ENCODE assay signal across 16 cellular contexts in the genomic region with DNA sequence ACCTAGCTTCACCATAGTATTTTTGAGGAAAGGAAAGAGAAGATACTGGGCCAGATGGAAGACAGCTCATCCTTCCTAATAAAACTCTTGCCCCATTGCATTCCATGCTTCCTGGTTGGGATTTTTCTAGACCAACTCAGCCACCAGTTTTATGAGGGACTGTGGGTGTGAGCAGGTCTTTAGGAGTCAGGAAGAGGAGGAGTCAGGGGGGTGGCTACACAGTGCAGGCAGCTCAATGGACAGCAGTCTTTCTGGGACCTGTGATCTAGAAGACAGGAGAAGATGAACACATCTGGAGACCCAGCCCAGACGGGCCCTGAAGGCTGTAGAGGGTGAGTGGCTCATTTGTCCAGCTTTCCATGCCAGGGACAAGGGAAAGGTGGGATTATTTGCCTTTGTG. TPM values are rescaled to one million over a fixed set of nuclear protein-coding genes. Genes with fewer than 3 reads are reported as not detected.
DNase-seq lines count a peak whose midpoint lies in the region; TF ChIP-seq lines count a peak whose summit lies in the region.
"Had no signal": no experiment of that assay in that cellular context is flagged by ENCODE, and none has a peak within 500 bp of the region (broad histone marks: within the 10 kb centered on the region; RNA-seq: fewer than 3 reads in every experiment).

A gene with protein sequence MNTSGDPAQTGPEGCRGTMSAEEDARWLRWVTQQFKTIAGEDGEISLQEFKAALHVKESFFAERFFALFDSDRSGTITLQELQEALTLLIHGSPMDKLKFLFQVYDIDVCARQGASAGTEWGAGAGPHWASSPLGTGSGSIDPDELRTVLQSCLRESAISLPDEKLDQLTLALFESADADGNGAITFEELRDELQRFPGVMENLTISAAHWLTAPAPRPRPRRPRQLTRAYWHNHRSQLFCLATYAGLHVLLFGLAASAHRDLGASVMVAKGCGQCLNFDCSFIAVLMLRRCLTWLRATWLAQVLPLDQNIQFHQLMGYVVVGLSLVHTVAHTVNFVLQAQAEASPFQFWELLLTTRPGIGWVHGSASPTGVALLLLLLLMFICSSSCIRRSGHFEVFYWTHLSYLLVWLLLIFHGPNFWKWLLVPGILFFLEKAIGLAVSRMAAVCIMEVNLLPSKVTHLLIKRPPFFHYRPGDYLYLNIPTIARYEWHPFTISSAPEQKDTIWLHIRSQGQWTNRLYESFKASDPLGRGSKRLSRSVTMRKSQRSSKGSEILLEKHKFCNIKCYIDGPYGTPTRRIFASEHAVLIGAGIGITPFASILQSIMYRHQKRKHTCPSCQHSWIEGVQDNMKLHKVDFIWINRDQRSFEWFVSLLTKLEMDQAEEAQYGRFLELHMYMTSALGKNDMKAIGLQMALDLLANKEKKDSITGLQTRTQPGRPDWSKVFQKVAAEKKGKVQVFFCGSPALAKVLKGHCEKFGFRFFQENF (plus strand): TSS at position 242 of the 400 bp plus-strand sequence. CDS start 41 bp downstream, at position 283.

- H3K79me2 ChIP-seq in Loucy (ENCODE audit: insufficient read depth, low read length) (no peaks in the 10 kb centered on the region), osteoblast (ENCODE audit: insufficient read depth, low read length) (no peaks in the 10 kb centered on the region)

- no peaks in the 10 kb centered on the region for H3K9me2 ChIP-seq in Loucy (replicated peaks; ENCODE audit: low read depth, low read length)

- H2AFZ ChIP-seq in Loucy (ENCODE audit: low read length) = peak within 1 kb of the TSS; percentile 92
- H2AFZ ChIP-seq in osteoblast (ENCODE audit: low read length) = peak within 1 kb of the TSS; percentile 63

- H4K20me1 ChIP-seq in Loucy (ENCODE audit: insufficient read depth, low read length, poor library complexity, severe bottlenecking) (no peaks in the 10 kb centered on the region), osteoblast (ENCODE audit: insufficient read depth, low read length) (no peaks in the 10 kb centered on the region)

- H3K4me1 Mint-ChIP-seq in chondrocyte (ENCODE audit: low read depth) = no peaks in the 10 kb centered on the region
- H3K4me1 Mint-ChIP-seq: CD4-positive, CD25-positive, alpha-beta regulatory T cell; stimulated activated memory B cell treated with anti-CD40 and anti-IgM and Interleukin-4, amounts not matched to agents 10 μg/mL and 1 μg/mL and 100 μg/mL, for 72 hours had no signal

- H3K36me3 ChIP-seq in Loucy (ENCODE audit: insufficient read depth, low read length) = no peaks in the 10 kb centered on the region
- no peaks in the 10 kb centered on the region for H3K36me3 ChIP-seq in osteoblast (ENCODE audit: insufficient read depth, low read length)
- H3K36me3 ChIP-seq: right atrium auricular region had no signal

- H3K4me2 ChIP-seq in Loucy (ENCODE audit: low read depth, low read length, poor library complexity, severe bottlenecking) (peak within 1 kb of the TSS; percentile 39), osteoblast (ENCODE audit: insufficient read depth, low read length) (peak within 1 kb of the TSS; percentile 17)

- H3K4me1 ChIP-seq in Loucy (ENCODE audit: insufficient read depth, low read length, poor library complexity, severe bottlenecking) = peaks cover 4% of the 10 kb centered on the region
- H3K4me1 ChIP-seq in osteoblast (ENCODE audit: insufficient read depth, low read length) = peaks cover 11% of the 10 kb centered on the region
- H3K4me1 ChIP-seq: right atrium auricular region had no signal

- no peak within 1 kb of the TSS for H3K4me3 Mint-ChIP-seq in chondrocyte (ENCODE audit: unreplicated experiment)
- H3K4me3 Mint-ChIP-seq: CD4-positive, CD25-positive, alpha-beta regulatory T cell; stimulated activated memory B cell treated with anti-CD40 and anti-IgM and Interleukin-4, amounts not matched to agents 10 μg/mL and 1 μg/mL and 100 μg/mL, for 72 hours had no signal

- TF ChIP-seq CTCF in Loucy (conservative IDR thresholded peaks at IDR 0.05; ENCODE audit: low read length) (no peak), coronary artery (IDR thresholded peaks at IDR 0.05) (no peak), osteoblast (IDR thresholded peaks at IDR 0.05; ENCODE audit: extremely low read depth, low read depth, low read length) (no peak), chondrocyte (IDR thresholded peaks at IDR 0.05) (no peak)

- H3K9me3 ChIP-seq in Loucy (ENCODE audit: insufficient read depth, low read depth, low read length) = no peaks in the 10 kb centered on the region
- H3K9me3 ChIP-seq in osteoblast (ENCODE audit: low read depth, low read length) = no peaks in the 10 kb centered on the region
- H3K9me3 ChIP-seq: right atrium auricular region had no signal

- H3K4me3 ChIP-seq in Loucy (ENCODE audit: low read length, poor library complexity, severe bottlenecking) (peak within 1 kb of the TSS; percentile 12), coronary artery (no peak within 1 kb of the TSS), osteoblast (ENCODE audit: insufficient read depth, low read length) (no peak within 1 kb of the TSS)
- H3K4me3 ChIP-seq: right atrium auricular region had no signal

- H3K9me3 Mint-ChIP-seq in chondrocyte (ENCODE audit: low read depth) = peaks cover 4% of the 10 kb centered on the region

- H3K36me3 Mint-ChIP-seq in chondrocyte (ENCODE audit: low read depth) = peaks cover under 1% of the 10 kb centered on the region

- H3K27me3 Mint-ChIP-seq in chondrocyte (ENCODE audit: low read depth) = peaks cover 3% of the 10 kb centered on the region

- no peak within 1 kb of the TSS for H3K9ac ChIP-seq in Loucy (ENCODE audit: low read depth, low read length, poor library complexity, severe bottlenecking)

- H3K27ac ChIP-seq in coronary artery (no peak within 1 kb of the TSS), osteoblast (ENCODE audit: low read depth, low read length) (no peak within 1 kb of the TSS)
- H3K27ac ChIP-seq: right atrium auricular region had no signal

- DNase-seq in ELF-1 (ENCODE audit: low read depth, low spot score) (peak; percentile 23), coronary artery (ENCODE audit: low spot score) (peak; percentile 24), osteoblast (ENCODE audit: insufficient read length, low spot score, missing footprints) (peak; percentile 93), chondrocyte (ENCODE audit: low spot score) (no peak), RPMI8226 (no peak), SK-N-DZ (ENCODE audit: low spot score) (no peak), inferior parietal cortex (ENCODE audit: extremely low spot score) (no peak)
- DNase-seq: activated CD4-positive, CD25-positive, alpha-beta regulatory T cell treated with anti-CD3 and anti-CD28 coated beads, Interleukin-2, amount 50 U/mL, for 72 hours; CD4-positive, CD25-positive, alpha-beta regulatory T cell; GF-D8; NCI-H1048; OCI-M1; stimulated activated CD4-positive, alpha-beta T cell treated with anti-CD3 and anti-CD28 coated beads, Interleukin-4, amount 100 ng/mL, for 24 hours had no signal

- no peaks in the 10 kb centered on the region for H3K27me3 ChIP-seq in Loucy (ENCODE audit: insufficient read depth, low read length, poor library complexity, severe bottlenecking)
- no peaks in the 10 kb centered on the region for H3K27me3 ChIP-seq in osteoblast (ENCODE audit: insufficient read depth, low read length)
- H3K27me3 ChIP-seq: right atrium auricular region had no signal

- H3F3A ChIP-seq in Loucy (ENCODE audit: low read depth) = no peaks in the 10 kb centered on the region

- H3K27ac Mint-ChIP-seq in chondrocyte (ENCODE audit: unreplicated experiment) = no peak within 1 kb of the TSS
- H3K27ac Mint-ChIP-seq: stimulated activated memory B cell treated with anti-CD40 and anti-IgM and Interleukin-4, amounts not matched to agents 10 μg/mL and 1 μg/mL and 100 μg/mL, for 72 hours had no signal

RNA-seq across cellular contexts. Expression of the gene that starts here (rescaled TPM):
- total RNA-seq in osteoblast (0.29 and 0.36 TPM in 2 replicates), chondrocyte (not detected in 3 replicates)
- polyA plus RNA-seq in SK-N-DZ (2014; cell fraction: cytosol; rRNA removed) = 0.06 TPM in 1 of 2 replicates, not detected in the other
- not detected in 2 replicates for polyA plus RNA-seq in SK-N-DZ (2014; cell fraction: nucleus; rRNA removed)
- total RNA-seq: CD4-positive, CD25-positive, alpha-beta regulatory T cell had no signal
- polyA plus RNA-seq: CD4-positive, CD25-positive, alpha-beta regulatory T cell had no signal

Comparison
In these comparisons a context has a peak if more than half of its experiments do, and no peak if none do; other contexts are left out.
1. Peak in DNase-seq and H3K4me2 ChIP-seq in osteoblast; RNA of the gene not detected or under 1 TPM.
2. DNase-seq: peak in ELF-1 (single experiment) and coronary artery (single experiment); none in chondrocyte (single experiment), RPMI8226 (single experiment), SK-N-DZ (single experiment) and inferior parietal cortex (single experiment).